Comparison of ENCODE assay signal across 32 cellular contexts in genomic region chr2:47682231-47682749, GRCh38.
"Had no signal": no experiment of that assay in that cellular context is flagged by ENCODE, and none has a peak within 500 bp of the region (broad histone marks: within the 10 kb centered on the region; RNA-seq: fewer than 3 reads in every experiment).

No MANE protein-coding gene starts in this region.

- H3K4me3 ChIP-seq: adrenal gland, body of pancreas, dorsolateral prefrontal cortex, esophagus muscularis mucosa, gastroesophageal sphincter, heart right ventricle had no signal

- H3K36me3 ChIP-seq: adrenal gland, esophagus muscularis mucosa, gastroesophageal sphincter, heart right ventricle had no signal

- DNase-seq: activated CD4-positive, alpha-beta memory T cell treated with anti-CD3 and anti-CD28 coated beads for 36 hours; activated CD4-positive, alpha-beta T cell treated with anti-CD3 and anti-CD28 coated beads for 36 hours; activated CD4-positive, alpha-beta T cell treated with anti-CD3 and anti-CD28 coated beads, Interleukin-2, amount 10 ng/mL, durations not matched to agents 24 days and 14 days; activated CD4-positive, CD25-positive, alpha-beta regulatory T cell; activated CD4-positive, CD25-positive, alpha-beta regulatory T cell treated with anti-CD3 and anti-CD28 coated beads, Interleukin-2, amount 50 U/mL, for 72 hours; activated CD8-positive, alpha-beta memory T cell treated with anti-CD3 and anti-CD28 coated beads, Interleukin-2, amount 10 ng/mL, durations not matched to agents 7 days and 5 days; activated CD8-positive, alpha-beta memory T cell treated with anti-CD3 and anti-CD28 coated beads, Interleukin-2, amount 50 U/mL, for 4 hours; activated CD8-positive, alpha-beta T cell treated with anti-CD3 and anti-CD28 coated beads, Interleukin-2, amount 10 ng/mL, durations not matched to agents 7 days and 5 days; activated effector memory CD4-positive, alpha-beta T cell treated with anti-CD3 and anti-CD28 coated beads, Interleukin-2, amount 50 U/mL, for 16 hours; activated naive CD4-positive, alpha-beta T cell treated with anti-CD3 and anti-CD28 coated beads for 36 hours; activated naive CD8-positive, alpha-beta T cell treated with anti-CD3 and anti-CD28 coated beads for 36 hours; activated naive CD8-positive, alpha-beta T cell treated with anti-CD3 and anti-CD28 coated beads, Interleukin-2, amount 50 U/mL, for 24 hours; activated T-cell treated with anti-CD3 and anti-CD28 coated beads, Interleukin-2, amount 50 U/mL, for 1 hour; activated T-cell treated with anti-CD3 and anti-CD28 coated beads, Interleukin-2, amount 50 U/mL, for 48 hours; amygdala; aorta; body of pancreas; caudate nucleus; cortex of kidney; dorsolateral prefrontal cortex; effector memory CD4-positive, alpha-beta T cell; endodermal cell; erythroblast; foreskin melanocyte; heart right ventricle; T-helper 2 cell had no signal

- H3K36me3 Mint-ChIP-seq: activated CD4-positive, alpha-beta memory T cell treated with anti-CD3 and anti-CD28 coated beads for 36 hours; activated naive CD8-positive, alpha-beta T cell treated with anti-CD3 and anti-CD28 coated beads for 36 hours had no signal

- H3K9me3 Mint-ChIP-seq: activated CD4-positive, alpha-beta memory T cell treated with anti-CD3 and anti-CD28 coated beads for 36 hours; activated CD4-positive, alpha-beta T cell treated with anti-CD3 and anti-CD28 coated beads, Interleukin-2, amount 10 ng/mL, durations not matched to agents 24 days and 14 days; activated naive CD4-positive, alpha-beta T cell treated with anti-CD3 and anti-CD28 coated beads for 36 hours; activated naive CD4-positive, alpha-beta T cell treated with anti-CD3 and anti-CD28 coated beads, Interleukin-2, amount 50 U/mL, for 24 hours; activated naive CD8-positive, alpha-beta T cell treated with anti-CD3 and anti-CD28 coated beads, Interleukin-2, amount 50 U/mL, for 24 hours; activated T-helper 1 cell treated with anti-CD3 and anti-CD28 coated beads, Interleukin-12 subunit alpha, Interleukin-12 subunit beta, Interleukin-2, Interleukin-4 antibody, amounts not matched to agents 30 ng/mL and 10 ng/mL and 1 ng/mL, durations not matched to agents 14 hours and 24 hours and 36 hours had no signal

- H3K9me3 ChIP-seq: adrenal gland, body of pancreas, esophagus muscularis mucosa, gastroesophageal sphincter had no signal

- H3K27me3 Mint-ChIP-seq: activated CD4-positive, alpha-beta memory T cell treated with anti-CD3 and anti-CD28 coated beads for 36 hours; activated CD4-positive, alpha-beta T cell treated with anti-CD3 and anti-CD28 coated beads for 36 hours; activated naive CD4-positive, alpha-beta T cell treated with anti-CD3 and anti-CD28 coated beads, Interleukin-2, amount 50 U/mL, for 24 hours; activated naive CD8-positive, alpha-beta T cell treated with anti-CD3 and anti-CD28 coated beads for 36 hours; activated naive CD8-positive, alpha-beta T cell treated with anti-CD3 and anti-CD28 coated beads, Interleukin-2, amount 50 U/mL, for 24 hours had no signal

- H3K27me3 ChIP-seq: adrenal gland, body of pancreas, dorsolateral prefrontal cortex, esophagus muscularis mucosa, gastroesophageal sphincter had no signal

- H3K4me1 ChIP-seq: adrenal gland, body of pancreas, esophagus muscularis mucosa, gastroesophageal sphincter, heart right ventricle had no signal

- H3K4me3 Mint-ChIP-seq: activated CD4-positive, alpha-beta memory T cell treated with anti-CD3 and anti-CD28 coated beads for 36 hours; activated CD4-positive, alpha-beta T cell treated with anti-CD3 and anti-CD28 coated beads for 36 hours; activated CD4-positive, alpha-beta T cell treated with anti-CD3 and anti-CD28 coated beads, Interleukin-2, amount 10 ng/mL, durations not matched to agents 24 days and 14 days; activated CD8-positive, alpha-beta memory T cell treated with anti-CD3 and anti-CD28 coated beads, Interleukin-2, amount 10 ng/mL, durations not matched to agents 7 days and 5 days; activated CD8-positive, alpha-beta T cell treated with anti-CD3 and anti-CD28 coated beads, Interleukin-2, amount 10 ng/mL, durations not matched to agents 7 days and 5 days; activated naive CD4-positive, alpha-beta T cell treated with anti-CD3 and anti-CD28 coated beads for 36 hours; activated naive CD4-positive, alpha-beta T cell treated with anti-CD3 and anti-CD28 coated beads, Interleukin-2, amount 50 U/mL, for 24 hours; activated naive CD8-positive, alpha-beta T cell treated with anti-CD3 and anti-CD28 coated beads for 36 hours; activated naive CD8-positive, alpha-beta T cell treated with anti-CD3 and anti-CD28 coated beads, Interleukin-2, amount 50 U/mL, for 24 hours; activated T-helper 1 cell treated with anti-CD3 and anti-CD28 coated beads, Interleukin-12 subunit alpha, Interleukin-12 subunit beta, Interleukin-2, Interleukin-4 antibody, amounts not matched to agents 30 ng/mL and 10 ng/mL and 1 ng/mL, durations not matched to agents 14 hours and 24 hours and 36 hours; endodermal cell had no signal

- H3K4me1 Mint-ChIP-seq: activated CD4-positive, alpha-beta T cell treated with anti-CD3 and anti-CD28 coated beads for 36 hours; activated CD4-positive, alpha-beta T cell treated with anti-CD3 and anti-CD28 coated beads, Interleukin-2, amount 10 ng/mL, durations not matched to agents 24 days and 14 days; activated CD8-positive, alpha-beta memory T cell treated with anti-CD3 and anti-CD28 coated beads, Interleukin-2, amount 10 ng/mL, durations not matched to agents 7 days and 5 days; activated naive CD4-positive, alpha-beta T cell treated with anti-CD3 and anti-CD28 coated beads, Interleukin-2, amount 50 U/mL, for 24 hours; activated naive CD8-positive, alpha-beta T cell treated with anti-CD3 and anti-CD28 coated beads for 36 hours; activated naive CD8-positive, alpha-beta T cell treated with anti-CD3 and anti-CD28 coated beads, Interleukin-2, amount 50 U/mL, for 24 hours had no signal

- ATAC-seq: activated CD8-positive, alpha-beta memory T cell treated with anti-CD3 and anti-CD28 coated beads, Interleukin-2, amount 10 ng/mL, durations not matched to agents 7 days and 5 days; activated CD8-positive, alpha-beta T cell treated with anti-CD3 and anti-CD28 coated beads, Interleukin-2, amount 10 ng/mL, durations not matched to agents 7 days and 5 days; activated naive CD8-positive, alpha-beta T cell treated with anti-CD3 and anti-CD28 coated beads, Interleukin-2, amount 50 U/mL, for 24 hours; body of pancreas; gastroesophageal sphincter; heart right ventricle had no signal

- H3K27ac ChIP-seq: adrenal gland, body of pancreas, dorsolateral prefrontal cortex, esophagus muscularis mucosa, gastroesophageal sphincter, heart right ventricle had no signal

- H3K27ac Mint-ChIP-seq: activated CD4-positive, alpha-beta memory T cell treated with anti-CD3 and anti-CD28 coated beads for 36 hours; activated CD4-positive, alpha-beta T cell treated with anti-CD3 and anti-CD28 coated beads for 36 hours; activated CD4-positive, alpha-beta T cell treated with anti-CD3 and anti-CD28 coated beads, Interleukin-2, amount 10 ng/mL, durations not matched to agents 24 days and 14 days; activated CD8-positive, alpha-beta memory T cell treated with anti-CD3 and anti-CD28 coated beads, Interleukin-2, amount 10 ng/mL, durations not matched to agents 7 days and 5 days; activated CD8-positive, alpha-beta T cell treated with anti-CD3 and anti-CD28 coated beads, Interleukin-2, amount 10 ng/mL, durations not matched to agents 7 days and 5 days; activated naive CD4-positive, alpha-beta T cell treated with anti-CD3 and anti-CD28 coated beads for 36 hours; activated naive CD4-positive, alpha-beta T cell treated with anti-CD3 and anti-CD28 coated beads, Interleukin-2, amount 50 U/mL, for 24 hours; activated naive CD8-positive, alpha-beta T cell treated with anti-CD3 and anti-CD28 coated beads for 36 hours; activated naive CD8-positive, alpha-beta T cell treated with anti-CD3 and anti-CD28 coated beads, Interleukin-2, amount 50 U/mL, for 24 hours; activated T-helper 1 cell treated with anti-CD3 and anti-CD28 coated beads, Interleukin-12 subunit alpha, Interleukin-12 subunit beta, Interleukin-2, Interleukin-4 antibody, amounts not matched to agents 30 ng/mL and 10 ng/mL and 1 ng/mL, durations not matched to agents 14 hours and 24 hours and 36 hours; activated T-helper 2 cell treated with anti-CD3 and anti-CD28 coated beads, Interferon-gamma antibody, Interleukin-2, Interleukin-4, amounts not matched to agents 10 μg/mL and 5 μg/mL and 100 μg/mL, durations not matched to agents 14 hours and 24 hours and 36 hours; endodermal cell had no signal
